In the genomic region with DNA sequence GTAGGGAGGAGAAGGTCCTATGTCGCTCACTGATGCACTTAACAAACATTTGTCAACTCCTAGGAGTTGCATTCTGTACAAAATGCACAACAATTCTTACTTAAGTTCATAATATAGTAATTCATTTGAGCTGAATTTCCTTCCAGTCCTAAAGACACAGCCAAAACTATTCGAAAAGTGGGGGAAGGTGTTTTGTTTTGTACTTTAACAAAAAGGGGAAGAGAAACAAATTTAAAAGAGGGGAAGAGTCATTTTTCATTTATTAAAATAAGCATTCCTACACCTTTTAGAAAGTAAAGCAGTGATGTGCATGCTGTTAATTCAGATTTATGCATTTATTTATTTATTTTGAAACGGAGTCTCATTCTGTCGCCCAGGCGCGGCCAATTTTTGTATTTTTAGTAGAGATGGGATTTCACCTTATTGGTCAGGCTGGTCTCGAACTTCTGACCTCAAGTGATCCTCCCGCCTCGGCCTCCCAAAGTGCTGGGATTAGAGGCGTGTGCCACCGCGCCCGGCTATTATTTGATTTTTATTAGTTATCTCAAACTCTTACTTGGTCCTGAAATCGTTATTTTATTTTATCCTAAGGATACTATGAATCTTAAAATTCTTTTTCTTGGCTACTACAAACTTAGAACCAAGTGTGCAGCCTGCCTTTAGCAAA, we compare ENCODE assay signal across 10 cellular contexts. TPM values are rescaled to one million over a fixed set of nuclear protein-coding genes. Genes with fewer than 3 reads are reported as not detected.
DNase-seq lines count a peak whose midpoint lies in the region; ATAC-seq and TF ChIP-seq lines count a peak whose summit lies in the region.
"Had no signal": no experiment of that assay in that cellular context is flagged by ENCODE, and none has a peak within 500 bp of the region (broad histone marks: within the 10 kb centered on the region; RNA-seq: fewer than 3 reads in every experiment).

No MANE protein-coding gene starts in this region.

- peak overlapping the region; percentile 99 for H3K4me3 Mint-ChIP-seq in activated T-helper 2 cell treated with anti-CD3 and anti-CD28 coated beads, Interferon-gamma antibody, Interleukin-2, Interleukin-4, amounts not matched to agents 10 μg/mL and 5 μg/mL and 100 μg/mL, durations not matched to agents 14 hours and 24 hours and 36 hours (ENCODE audit: low read depth)
- peak overlapping the region; percentile 99 for H3K4me3 Mint-ChIP-seq in mesothelial cell of epicardium

- in situ Hi-C loops in GM23248 (cut with MboI): no loop called here

- no peak for ATAC-seq in HG03378 (IDR thresholded peaks at IDR 0.05; ENCODE audit: unreplicated experiment)
- ATAC-seq in HG02870 (IDR thresholded peaks at IDR 0.05; ENCODE audit: unreplicated experiment): no peak
- ATAC-seq in upper lobe of left lung (ENCODE audit: low FRiP score in 2 of 2): no peak

- no peaks in the 10 kb centered on the region for H3K36me3 ChIP-seq in A673 (ENCODE audit: insufficient read depth, low read length, poor library complexity, severe bottlenecking)
- no peaks in the 10 kb centered on the region for H3K36me3 ChIP-seq in GM23248 (ENCODE audit: low read depth)
- no peaks in the 10 kb centered on the region for H3K36me3 ChIP-seq in upper lobe of left lung

- POLR2A ChIA-PET in A673 (lab: Charles Lee; ENCODE audit: low non-redundant PET): no interaction called here

- 85 to 88% methylated on average over 14 of the region's 14 CpGs for WGBS in GM23248 (ENCODE audit: low coverage in 1 of 2, low lambda C conversion rate in 2 of 2, missing lambda C conversion rate in 2 of 2), 2 experiments
- WGBS in upper lobe of left lung, 2 donors: 92 to 95% methylated on average over 14 of the region's 14 CpGs

- H4K20me1 ChIP-seq in GM23248 (ENCODE audit: insufficient read depth): no peaks in the 10 kb centered on the region

- no peaks in the 10 kb centered on the region for H3K9me3 ChIP-seq in A673 (ENCODE audit: low read depth, low read length, poor library complexity, severe bottlenecking)
- H3K9me3 ChIP-seq in GM23248 (ENCODE audit: low read depth): no peaks in the 10 kb centered on the region
- H3K9me3 ChIP-seq in upper lobe of left lung: no peaks in the 10 kb centered on the region

- TF ChIP-seq POLR2A in upper lobe of left lung (IDR thresholded peaks at IDR 0.05): no peak

- CTCF ChIA-PET in A673 (lab: Charles Lee): no interaction called here

- H2AFZ ChIP-seq in GM23248: peak overlapping the region; percentile 97

- no peaks in the 10 kb centered on the region for H3K9me3 Mint-ChIP-seq in activated T-helper 2 cell treated with anti-CD3 and anti-CD28 coated beads, Interferon-gamma antibody, Interleukin-2, Interleukin-4, amounts not matched to agents 10 μg/mL and 5 μg/mL and 100 μg/mL, durations not matched to agents 14 hours and 24 hours and 36 hours
- peaks cover 10% of the 10 kb centered on the region for H3K9me3 Mint-ChIP-seq in mesothelial cell of epicardium

- H3K4me1 Mint-ChIP-seq in activated T-helper 2 cell treated with anti-CD3 and anti-CD28 coated beads, Interferon-gamma antibody, Interleukin-2, Interleukin-4, amounts not matched to agents 10 μg/mL and 5 μg/mL and 100 μg/mL, durations not matched to agents 14 hours and 24 hours and 36 hours (ENCODE audit: low read depth): peaks cover 22% of the 10 kb centered on the region
- H3K4me1 Mint-ChIP-seq in mesothelial cell of epicardium: peaks cover 29% of the 10 kb centered on the region

- H3K27me3 Mint-ChIP-seq in activated T-helper 2 cell treated with anti-CD3 and anti-CD28 coated beads, Interferon-gamma antibody, Interleukin-2, Interleukin-4, amounts not matched to agents 10 μg/mL and 5 μg/mL and 100 μg/mL, durations not matched to agents 14 hours and 24 hours and 36 hours (ENCODE audit: low read depth): no peaks in the 10 kb centered on the region
- H3K27me3 Mint-ChIP-seq in mesothelial cell of epicardium (ENCODE audit: low read depth): no peaks in the 10 kb centered on the region

- no peak for TF ChIP-seq EP300 in upper lobe of left lung (IDR thresholded peaks at IDR 0.05)

- peak overlapping the region; percentile 80 for H3K4me3 ChIP-seq in A673 (ENCODE audit: low read depth, low read length, poor library complexity, severe bottlenecking)
- peak overlapping the region; percentile 92 for H3K4me3 ChIP-seq in GM23248
- H3K4me3 ChIP-seq in upper lobe of left lung: no peak overlapping the region

- H3K27ac Mint-ChIP-seq in activated T-helper 2 cell treated with anti-CD3 and anti-CD28 coated beads, Interferon-gamma antibody, Interleukin-2, Interleukin-4, amounts not matched to agents 10 μg/mL and 5 μg/mL and 100 μg/mL, durations not matched to agents 14 hours and 24 hours and 36 hours: peak overlapping the region; percentile 98
- peak overlapping the region; percentile 100 for H3K27ac Mint-ChIP-seq in mesothelial cell of epicardium

- no peak overlapping the region for H3K27ac ChIP-seq in A673 (ENCODE audit: low read depth, low read length, poor library complexity, severe bottlenecking)
- H3K27ac ChIP-seq in GM23248: peak overlapping the region; percentile 75
- H3K27ac ChIP-seq in upper lobe of left lung: peak overlapping the region in 1 of 4 donors; percentile 91

- peaks cover 12% of the 10 kb centered on the region for H3K36me3 Mint-ChIP-seq in activated T-helper 2 cell treated with anti-CD3 and anti-CD28 coated beads, Interferon-gamma antibody, Interleukin-2, Interleukin-4, amounts not matched to agents 10 μg/mL and 5 μg/mL and 100 μg/mL, durations not matched to agents 14 hours and 24 hours and 36 hours (ENCODE audit: low read depth)
- peaks cover 2% of the 10 kb centered on the region for H3K36me3 Mint-ChIP-seq in mesothelial cell of epicardium

- H3K9ac ChIP-seq in GM23248: peak overlapping the region; percentile 84

- intact Hi-C loops in A673 (cut with micrococcal nuclease; ENCODE audit: unreplicated experiment): loop anchor here (5.0 kb wide), 1 partner anchor 161 kb away; no protein-coding TSS in a partner anchor
- intact Hi-C loops in activated T-helper 2 cell treated with anti-CD3 and anti-CD28 coated beads, Interferon-gamma antibody, Interleukin-2, Interleukin-4, amounts not matched to agents 10 μg/mL and 5 μg/mL and 100 μg/mL, durations not matched to agents 14 hours and 24 hours and 36 hours (cut with micrococcal nuclease): loop anchor here (1.0 kb wide), 1 partner anchor 9 kb away; no protein-coding TSS in a partner anchor

- H3K4me1 ChIP-seq in A673 (ENCODE audit: insufficient read depth, low read length, poor library complexity, severe bottlenecking) (peaks cover 16% of the 10 kb centered on the region), GM23248 (ENCODE audit: insufficient read depth) (peaks cover 6% of the 10 kb centered on the region), upper lobe of left lung (peaks cover 9 to 20% (median 12%) of the 10 kb centered on the region in 4 donors)

- DNase-seq in A673 (ENCODE audit: low spot score) (no peak), GM23248 (peak; percentile 0), mesothelial cell of epicardium (ENCODE audit: low spot score in 2 of 2, unreplicated experiment in 2 of 2) (no peak), LoVo (ENCODE audit: low spot score) (no peak), upper lobe of left lung (no peak)
- DNase-seq in activated T-helper 2 cell treated with anti-CD3 and anti-CD28 coated beads, Interferon-gamma antibody, Interleukin-2, Interleukin-4, amounts not matched to agents 10 μg/mL and 5 μg/mL and 100 μg/mL, durations not matched to agents 14 hours and 24 hours and 36 hours (ENCODE audit: low spot score): no peak
- DNase-seq: NCI-H69, substantia nigra had no signal

- H3K79me2 ChIP-seq in GM23248 (ENCODE audit: insufficient read depth): peaks cover 15% of the 10 kb centered on the region

- peak overlapping the region; percentile 81 for H3K4me2 ChIP-seq in GM23248 (ENCODE audit: unreplicated experiment)

- no peaks in the 10 kb centered on the region for H3F3A ChIP-seq in GM23248 (ENCODE audit: insufficient read depth)

- H3K27me3 ChIP-seq in A673 (replicated peaks; ENCODE audit: insufficient read depth, low read depth, low read length, poor library complexity) (no peaks in the 10 kb centered on the region), GM23248 (replicated peaks; ENCODE audit: insufficient read depth) (no peaks in the 10 kb centered on the region; the same call in 1 of the 2 replicates), upper lobe of left lung (no peaks in the 10 kb centered on the region)

- no TSS peak for BruUV-seq in A673 (replicated peaks; lab: Mats Ljungman, UMichigan)

- no peaks in the 10 kb centered on the region for H3K9me2 ChIP-seq in GM23248 (ENCODE audit: insufficient read depth)

- TF ChIP-seq CTCF in A673 (conservative IDR thresholded peaks at IDR 0.05; ENCODE audit: low read depth, low read length) (no peak), mesothelial cell of epicardium (IDR thresholded peaks at IDR 0.05; ENCODE audit: unreplicated experiment) (no peak), upper lobe of left lung (IDR thresholded peaks at IDR 0.05) (no peak)

RNA-seq across cellular contexts. Expression of gene FANCF, which starts 1.1 kb away (rescaled TPM):
- 14.8 and 15.0 TPM in 2 replicates for total RNA-seq in A673 (2021)
- 7.5 and 13.4 TPM in 2 replicates for total RNA-seq in GM23248 (2014; rRNA removed; shearing (Covaris generic))
- polyA plus RNA-seq in GM23248 (2016; fragmentation: Nextera tagmentation; extraction: Ambion mirVana): 7.3 TPM in 2 replicates
- total RNA-seq in activated T-helper 2 cell treated with anti-CD3 and anti-CD28 coated beads, Interferon-gamma antibody, Interleukin-2, Interleukin-4, amounts not matched to agents 10 μg/mL and 5 μg/mL and 100 μg/mL, durations not matched to agents 14 hours and 24 hours and 36 hours: 17.8 and 18.2 TPM in 2 replicates
- total RNA-seq in mesothelial cell of epicardium: 17.4 to 18.2 TPM (median 17.4 TPM) in 3 replicates
- total RNA-seq in upper lobe of left lung: 10 to 100 TPM in 1 of 6 donors, 1 to 10 TPM in 5; 2.4 to 10.9 (median 7.8) TPM

RNA-seq across cellular contexts. Expression of gene GAS2, which starts 39.7 kb away (rescaled TPM):
- total RNA-seq in A673 (2021) (1.8 and 3.0 TPM in 2 replicates), mesothelial cell of epicardium (14.8 to 17.8 TPM (median 14.9 TPM) in 3 replicates), upper lobe of left lung (1 to 10 TPM in 5 of 6 donors, not detected in 1; 1.5 to 6.3 (median 2.1) TPM)
- 0.51 and 1.2 TPM in 2 replicates for total RNA-seq in GM23248 (2014; rRNA removed; shearing (Covaris generic))
- 0.27 and 0.63 TPM in 2 replicates for polyA plus RNA-seq in GM23248 (2016; fragmentation: Nextera tagmentation; extraction: Ambion mirVana)
- total RNA-seq in activated T-helper 2 cell treated with anti-CD3 and anti-CD28 coated beads, Interferon-gamma antibody, Interleukin-2, Interleukin-4, amounts not matched to agents 10 μg/mL and 5 μg/mL and 100 μg/mL, durations not matched to agents 14 hours and 24 hours and 36 hours: 0.80 and 1.5 TPM in 2 replicates

Comparison
In these comparisons a context has a peak if more than half of its experiments do, and no peak if none do; other contexts are left out.
1. H3K4me3 ChIP-seq: peak in A673 (single experiment) and GM23248 (single experiment); none in upper lobe of left lung (0 of 4).